ENCODE assay signal across 8 cellular contexts in the genomic region with DNA sequence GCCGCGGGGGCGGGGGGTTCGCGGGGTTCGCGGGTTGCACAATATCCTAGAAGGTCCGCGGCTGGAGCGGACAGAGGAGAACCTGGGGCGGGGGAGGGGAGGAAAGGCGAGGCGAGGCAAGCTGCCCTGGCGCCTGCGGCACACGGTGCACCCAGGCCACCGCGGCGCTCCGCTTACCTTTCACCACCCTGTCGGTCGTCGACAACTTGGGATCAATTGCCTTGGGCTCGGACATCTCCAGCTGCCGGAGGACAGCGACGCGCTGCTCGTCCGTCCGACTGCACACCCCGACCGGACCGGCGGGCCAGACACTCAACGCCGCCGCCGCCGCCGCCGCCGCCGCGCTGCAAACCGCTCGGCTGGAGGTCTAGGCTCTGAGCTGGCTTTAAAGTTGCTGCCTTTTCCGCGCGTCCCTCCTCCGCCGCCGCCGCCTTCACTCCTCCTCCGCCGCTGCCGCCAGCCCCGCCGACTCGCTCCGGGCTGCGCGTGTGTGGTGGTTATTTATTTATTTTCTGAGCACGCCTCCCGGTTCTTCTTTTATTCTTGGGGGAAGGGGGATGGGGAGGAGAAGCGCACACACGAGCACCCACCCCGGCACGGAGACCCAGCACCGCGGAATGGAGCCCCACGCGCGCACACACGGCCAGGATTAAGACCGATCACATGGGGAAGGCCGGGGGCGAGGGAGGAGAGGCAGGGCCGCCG. TPM values are rescaled to one million over a fixed set of nuclear protein-coding genes. Genes with fewer than 3 reads are reported as not detected.
A peak's percentile ranks its signal among the peaks of the same experiment; 100 is the strongest.
DNase-seq lines count a peak whose midpoint lies in the region; ATAC-seq and TF ChIP-seq lines count a peak whose summit lies in the region.

No MANE protein-coding gene starts in this region.

- peak; percentile 16 for ATAC-seq in HG02938 (IDR thresholded peaks at IDR 0.05; ENCODE audit: unreplicated experiment)

- DNase-seq in activated CD4-positive, CD25-positive, alpha-beta regulatory T cell (lab: John Stamatoyannopoulos, UW), result peak; percentile 37 to 56 (median 42)
- DNase-seq in activated CD4-positive, CD25-positive, alpha-beta regulatory T cell treated with anti-CD3 and anti-CD28 coated beads, Interleukin-2, amount 50 U/mL, for 72 hours, result no peak
- DNase-seq in NCI-H2227 (lab: John Stamatoyannopoulos, UW; ENCODE audit: unreplicated experiment) (peak; percentile 73), epithelial cell of esophagus (ENCODE audit: low read depth) (peak; percentile 70), mucosa of gallbladder (ENCODE audit: low spot score) (peak; percentile 50)
- peak; percentile 66 for DNase-seq in activated CD8-positive, alpha-beta memory T cell treated with anti-CD3 and anti-CD28 coated beads, Interleukin-2, amount 50 U/mL, for 4 hours
- DNase-seq in stimulated activated CD8-positive, alpha-beta memory T cell treated with anti-CD3 and anti-CD28 coated beads, Interleukin-7, amount 100 ng/mL, for 4 hours (ENCODE audit: low read depth in 2 of 2), result peak; percentile 31 to 58

- peak overlapping the region; percentile 67 for H3K4me3 ChIP-seq in epithelial cell of esophagus (ENCODE audit: low read length)

- no peak for TF ChIP-seq CTCF in epithelial cell of esophagus (IDR thresholded peaks at IDR 0.05; ENCODE audit: insufficient read depth, low read depth, low read length, missing control alignments)

RNA-seq across cellular contexts. Expression of gene PPP3CA, which starts 0.6 kb away (rescaled TPM):
- 24.6 TPM for total RNA-seq in mucosa of gallbladder
